Comparison of ENCODE assay signal across 25 cellular contexts in genomic region chr11:115162919-115163318, GRCh38.
"Had no signal": no experiment of that assay in that cellular context is flagged by ENCODE, and none has a peak within 500 bp of the region (broad histone marks: within the 10 kb centered on the region; RNA-seq: fewer than 3 reads in every experiment).

No MANE protein-coding gene starts in this region.

- ATAC-seq: gastroesophageal sphincter; left colon; left ventricle myocardium superior; naive thymus-derived CD4-positive, alpha-beta T cell; sciatic nerve; stimulated activated memory B cell treated with anti-CD40 and anti-IgM and Interleukin-4, amounts not matched to agents 10 μg/mL and 1 μg/mL and 100 μg/mL, for 72 hours had no signal

- H3K4me3 ChIP-seq: coronary artery, esophagus muscularis mucosa, gastroesophageal sphincter, hepatocyte, lung, spleen, tibial artery, upper lobe of left lung, uterus had no signal

- H2AFZ ChIP-seq: hepatocyte had no signal

- H3K9me3 ChIP-seq: esophagus muscularis mucosa, gastroesophageal sphincter, spleen, tibial artery, upper lobe of left lung, uterus had no signal

- H3K27me3 ChIP-seq: upper lobe of left lung, uterus had no signal

- H3K27ac ChIP-seq: coronary artery, esophagus muscularis mucosa, gastroesophageal sphincter, hepatocyte, spleen, tibial artery, upper lobe of left lung, uterus had no signal

- H3K4me1 ChIP-seq: gastroesophageal sphincter, spleen, tibial artery, upper lobe of left lung, uterus had no signal

- H3K27ac Mint-ChIP-seq: endodermal cell; naive thymus-derived CD4-positive, alpha-beta T cell; nephron progenitor cell; stimulated activated memory B cell treated with anti-CD40 and anti-IgM and Interleukin-4, amounts not matched to agents 10 μg/mL and 1 μg/mL and 100 μg/mL, for 72 hours; stimulated activated naive CD8-positive, alpha-beta T cell treated with anti-CD3 and anti-CD28 coated beads, Interleukin-15, Interleukin-2, amounts not matched to agents 100 ng/mL and 50 ng/mL, for 24 hours had no signal

- H3K4me1 Mint-ChIP-seq: naive thymus-derived CD4-positive, alpha-beta T cell; stimulated activated memory B cell treated with anti-CD40 and anti-IgM and Interleukin-4, amounts not matched to agents 10 μg/mL and 1 μg/mL and 100 μg/mL, for 72 hours had no signal

- H3K79me2 ChIP-seq: hepatocyte had no signal

- H3K9me3 Mint-ChIP-seq: endodermal cell; nephron progenitor cell; stimulated activated memory B cell treated with anti-CD40 and anti-IgM and Interleukin-4, amounts not matched to agents 10 μg/mL and 1 μg/mL and 100 μg/mL, for 72 hours had no signal

- H3K36me3 ChIP-seq: esophagus muscularis mucosa, gastroesophageal sphincter, spleen, tibial artery, upper lobe of left lung, uterus had no signal

- DNase-seq: effector CD4-positive, alpha-beta T cell; endodermal cell; head of caudate nucleus; left colon; left ventricle myocardium superior; mesendoderm; naive thymus-derived CD4-positive, alpha-beta T cell; nephron progenitor cell; posterior cingulate gyrus; spleen; stimulated activated CD4-positive, alpha-beta T cell treated with anti-CD3 and anti-CD28 coated beads, Interleukin-15, amount 100 ng/mL, for 24 hours; stimulated activated CD4-positive, alpha-beta T cell treated with anti-CD3 and anti-CD28 coated beads, Interleukin-1b, Interleukin-23, amount 100 ng/mL, for 48 hours; stimulated activated CD4-positive, alpha-beta T cell treated with anti-CD3 and anti-CD28 coated beads, Interleukin-4, amount 100 ng/mL, for 24 hours; tibial artery; upper lobe of left lung; uterus had no signal

- H3K4me2 ChIP-seq: hepatocyte had no signal

- H3K36me3 Mint-ChIP-seq: naive thymus-derived CD4-positive, alpha-beta T cell; stimulated activated memory B cell treated with anti-CD40 and anti-IgM and Interleukin-4, amounts not matched to agents 10 μg/mL and 1 μg/mL and 100 μg/mL, for 72 hours had no signal

- H3K4me3 Mint-ChIP-seq: endodermal cell; naive thymus-derived CD4-positive, alpha-beta T cell; stimulated activated memory B cell treated with anti-CD40 and anti-IgM and Interleukin-4, amounts not matched to agents 10 μg/mL and 1 μg/mL and 100 μg/mL, for 72 hours; stimulated activated naive CD8-positive, alpha-beta T cell treated with anti-CD3 and anti-CD28 coated beads, Interleukin-15, Interleukin-2, amounts not matched to agents 100 ng/mL and 50 ng/mL, for 24 hours had no signal

- FAIRE-seq: endothelial cell of umbilical vein had no signal
